8 cellular contexts compared by ENCODE assay signal in genomic region chr6:3227363-3228045, GRCh38. TPM values are rescaled to one million over a fixed set of nuclear protein-coding genes. Genes with fewer than 3 reads are reported as not detected.
DNase-seq lines count a peak whose midpoint lies in the region; ATAC-seq and TF ChIP-seq lines count a peak whose summit lies in the region.

TUBB2B (minus strand) TSS chr6:3227653; CDS start chr6:3227543, 110 bp downstream.

- no CpG with 5 or more reads among the region's 66 CpGs for WGBS in neuronal stem cell (ENCODE audit: extremely low coverage in 2 of 2, insufficient read length in 2 of 2, insufficient replicate concordance in 1 of 2), 2 donors

- H3K79me1 ChIP-seq in neuronal stem cell (ENCODE audit: low read depth, low read length) = peaks cover 13% of the 10 kb centered on the region

- peak within 1 kb of the TSS; percentile 92 for H4K8ac ChIP-seq in neuronal stem cell (ENCODE audit: low read depth, low read length)

- H3K4ac ChIP-seq in neuronal stem cell (ENCODE audit: low read length) = peak within 1 kb of the TSS; percentile 89

- H3K23ac ChIP-seq in neuronal stem cell (ENCODE audit: low read depth, low read length, poor library complexity) = peak within 1 kb of the TSS; percentile 99

- no peaks in the 10 kb centered on the region for H3K9me3 ChIP-seq in MM.1S (replicated peaks; ENCODE audit: insufficient read depth, low read length)
- peaks cover 0 to 3% of the 10 kb centered on the region in 2 donors for H3K9me3 ChIP-seq in neuronal stem cell (replicated peaks in 1 of 2; ENCODE audit: control insufficient read depth in 2 of 2, insufficient read depth in 1 of 2, low read depth in 1 of 2, low read length in 2 of 2)

- peak within 1 kb of the TSS; percentile 93 for H3K4me2 ChIP-seq in MM.1S (ENCODE audit: low read depth, low read length)
- H3K4me2 ChIP-seq in neuronal stem cell (ENCODE audit: insufficient read depth, low read length, poor library complexity, severe bottlenecking) = peak within 1 kb of the TSS; percentile 100

- peak within 1 kb of the TSS; percentile 28; the same call in 1 of the 2 replicates for H3K27ac ChIP-seq in MM.1S (ENCODE audit: low read length)
- H3K27ac ChIP-seq in neuronal stem cell (replicated peaks; ENCODE audit: low read length) = peak within 1 kb of the TSS; percentile 96

- TF ChIP-seq CTCF in MM.1S (IDR thresholded peaks at IDR 0.05; ENCODE audit: low read length) (no peak), foreskin fibroblast (IDR thresholded peaks at IDR 0.05; ENCODE audit: low read depth, low read length) (no peak)

- H2BK120ac ChIP-seq in neuronal stem cell (ENCODE audit: low read depth, low read length) = peak within 1 kb of the TSS; percentile 99

- H3K4me1 ChIP-seq in MM.1S (ENCODE audit: low read length) (peaks cover 31% of the 10 kb centered on the region), neuronal stem cell (ENCODE audit: control insufficient read depth in 2 of 2, insufficient read depth in 1 of 2, low read depth in 1 of 2, low read length in 2 of 2) (peaks cover 6 to 9% of the 10 kb centered on the region in 2 donors)

- ATAC-seq in SK-N-SH treated with all-trans-retinoic acid at 6 μM for 48 hours (peak; percentile 57), GM21515 (IDR thresholded peaks at IDR 0.05; ENCODE audit: unreplicated experiment) (no peak), HG02798 (IDR thresholded peaks at IDR 0.05; ENCODE audit: poor library complexity, unreplicated experiment) (no peak)

- H3K9me2 ChIP-seq in MM.1S (replicated peaks; ENCODE audit: insufficient read depth, low read length) = no peaks in the 10 kb centered on the region

- H3K9ac ChIP-seq in MM.1S (ENCODE audit: low read length) = peak within 1 kb of the TSS; percentile 39; the same call in 1 of the 2 replicates
- peak within 1 kb of the TSS; percentile 99 for H3K9ac ChIP-seq in neuronal stem cell (ENCODE audit: low read depth, low read length, poor library complexity)

- peak within 1 kb of the TSS; percentile 97 for H4K91ac ChIP-seq in neuronal stem cell (ENCODE audit: low read depth, low read length, poor library complexity)

- H2BK15ac ChIP-seq in neuronal stem cell (ENCODE audit: low read length) = peak within 1 kb of the TSS; percentile 100

- H2AFZ ChIP-seq in MM.1S (ENCODE audit: low read length) = peak within 1 kb of the TSS; percentile 81
- H2AFZ ChIP-seq in neuronal stem cell (ENCODE audit: low read length) = peak within 1 kb of the TSS; percentile 64

- H3K27me3 ChIP-seq in MM.1S (replicated peaks; ENCODE audit: insufficient read depth, low read length) (peaks cover 39% of the 10 kb centered on the region), neuronal stem cell (ENCODE audit: control insufficient read depth in 3 of 3, insufficient read depth in 3 of 3, low read depth in 1 of 3, low read length in 3 of 3) (no peaks in the 10 kb centered on the region)

- H3K36me3 ChIP-seq in MM.1S (replicated peaks; ENCODE audit: insufficient read depth, low read length) = no peaks in the 10 kb centered on the region
- H3K36me3 ChIP-seq in neuronal stem cell (replicated peaks in 1 of 2; ENCODE audit: control insufficient read depth in 2 of 2, insufficient read depth in 2 of 2, low read length in 2 of 2) = peaks cover 6 to 29% of the 10 kb centered on the region in 2 donors

- no peaks in the 10 kb centered on the region for H4K20me1 ChIP-seq in MM.1S (ENCODE audit: insufficient read depth, low read length)

- H2BK12ac ChIP-seq in neuronal stem cell (ENCODE audit: low read length) = peak within 1 kb of the TSS; percentile 97

- H3F3A ChIP-seq in MM.1S (ENCODE audit: insufficient read depth, low read length) = peaks cover 11% of the 10 kb centered on the region; the same call in 1 of the 2 replicates

- H3K4me3 ChIP-seq in MM.1S (ENCODE audit: low read length) = peak within 1 kb of the TSS; percentile 61
- peak within 1 kb of the TSS; percentile 49 to 54 for H3K4me3 ChIP-seq in foreskin fibroblast (ENCODE audit: low read depth in 1 of 2, low read length in 2 of 2)
- peak within 1 kb of the TSS; percentile 93 to 95 for H3K4me3 ChIP-seq in neuronal stem cell (ENCODE audit: low read length in 2 of 2)

- peak within 1 kb of the TSS; percentile 100 for H2AK5ac ChIP-seq in neuronal stem cell (ENCODE audit: low read depth, low read length)

- H3K18ac ChIP-seq in neuronal stem cell (ENCODE audit: low read length) = peak within 1 kb of the TSS; percentile 99

- H3K79me2 ChIP-seq in MM.1S (ENCODE audit: low read length) = no peaks in the 10 kb centered on the region

- H3K14ac ChIP-seq in neuronal stem cell (ENCODE audit: low read length) = peak within 1 kb of the TSS; percentile 100

- DNase-seq in EH (ENCODE audit: low read depth) (peak; percentile 24), MM.1S (no peak), foreskin fibroblast (no peak), neuronal stem cell (ENCODE audit: low spot score) (peak; percentile 91), NOMO-1 (lab: John Stamatoyannopoulos, UW; ENCODE audit: unreplicated experiment in 2 of 2) (no peak)

- H2BK5ac ChIP-seq in neuronal stem cell (ENCODE audit: low read length) = peak within 1 kb of the TSS; percentile 100

TF ChIP-seq in SK-N-SH treated with all-trans-retinoic acid at 6 μM for 48 hours, 23 proteins besides CTCF, POLR2A, EP300 and RAD21 (continues in another document):
- TF ChIP-seq TCF4 (CRISPR knock-in tag; IDR thresholded peaks at IDR 0.05; ENCODE audit: borderline replicate concordance) = no peak
- no peak for TF ChIP-seq CREB5 (CRISPR knock-in tag; IDR thresholded peaks at IDR 0.05; ENCODE audit: low read depth)
- TF ChIP-seq ZC3H10 (CRISPR knock-in tag; IDR thresholded peaks at IDR 0.05) = no peak
- 0 out of 2 replicates have a peak, but pooled peaks have one; percentile 41 for TF ChIP-seq CSDC2 (CRISPR knock-in tag; IDR thresholded peaks at IDR 0.05)
- TF ChIP-seq PATZ1 (CRISPR knock-in tag; IDR thresholded peaks at IDR 0.05; ENCODE audit: borderline replicate concordance) = peak; percentile 81; the same call in 1 of the 2 replicates
- no peak for TF ChIP-seq GLIS3 (CRISPR knock-in tag; IDR thresholded peaks at IDR 0.05)
- TF ChIP-seq SNAI2 (CRISPR knock-in tag; IDR thresholded peaks at IDR 0.05) = no peak
- TF ChIP-seq BACH2 (CRISPR knock-in tag; IDR thresholded peaks at IDR 0.05; ENCODE audit: borderline replicate concordance) = no peak
- TF ChIP-seq ARNTL (CRISPR knock-in tag; IDR thresholded peaks at IDR 0.05; ENCODE audit: borderline replicate concordance, low read depth) = no peak
- no peak for TF ChIP-seq ESRRG (CRISPR knock-in tag; IDR thresholded peaks at IDR 0.05)
- TF ChIP-seq, protein P1, sequence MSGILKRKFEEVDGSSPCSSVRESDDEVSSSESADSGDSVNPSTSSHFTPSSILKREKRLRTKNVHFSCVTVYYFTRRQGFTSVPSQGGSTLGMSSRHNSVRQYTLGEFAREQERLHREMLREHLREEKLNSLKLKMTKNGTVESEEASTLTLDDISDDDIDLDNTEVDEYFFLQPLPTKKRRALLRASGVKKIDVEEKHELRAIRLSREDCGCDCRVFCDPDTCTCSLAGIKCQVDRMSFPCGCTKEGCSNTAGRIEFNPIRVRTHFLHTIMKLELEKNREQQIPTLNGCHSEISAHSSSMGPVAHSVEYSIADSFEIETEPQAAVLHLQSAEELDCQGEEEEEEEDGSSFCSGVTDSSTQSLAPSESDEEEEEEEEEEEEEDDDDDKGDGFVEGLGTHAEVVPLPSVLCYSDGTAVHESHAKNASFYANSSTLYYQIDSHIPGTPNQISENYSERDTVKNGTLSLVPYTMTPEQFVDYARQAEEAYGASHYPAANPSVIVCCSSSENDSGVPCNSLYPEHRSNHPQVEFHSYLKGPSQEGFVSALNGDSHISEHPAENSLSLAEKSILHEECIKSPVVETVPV (CRISPR knock-in tag; IDR thresholded peaks at IDR 0.05) = no peak
- TF ChIP-seq RARB (CRISPR knock-in tag; IDR thresholded peaks at IDR 0.05) = no peak
- no peak for TF ChIP-seq ZNF8 (CRISPR knock-in tag; IDR thresholded peaks at IDR 0.05)
- TF ChIP-seq, protein P2, sequence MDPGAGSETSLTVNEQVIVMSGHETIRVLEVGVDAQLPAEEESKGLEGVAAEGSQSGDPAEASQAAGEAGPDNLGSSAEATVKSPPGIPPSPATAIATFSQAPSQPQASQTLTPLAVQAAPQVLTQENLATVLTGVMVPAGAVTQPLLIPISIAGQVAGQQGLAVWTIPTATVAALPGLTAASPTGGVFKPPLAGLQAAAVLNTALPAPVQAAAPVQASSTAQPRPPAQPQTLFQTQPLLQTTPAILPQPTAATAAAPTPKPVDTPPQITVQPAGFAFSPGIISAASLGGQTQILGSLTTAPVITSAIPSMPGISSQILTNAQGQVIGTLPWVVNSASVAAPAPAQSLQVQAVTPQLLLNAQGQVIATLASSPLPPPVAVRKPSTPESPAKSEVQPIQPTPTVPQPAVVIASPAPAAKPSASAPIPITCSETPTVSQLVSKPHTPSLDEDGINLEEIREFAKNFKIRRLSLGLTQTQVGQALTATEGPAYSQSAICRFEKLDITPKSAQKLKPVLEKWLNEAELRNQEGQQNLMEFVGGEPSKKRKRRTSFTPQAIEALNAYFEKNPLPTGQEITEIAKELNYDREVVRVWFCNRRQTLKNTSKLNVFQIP (CRISPR knock-in tag; IDR thresholded peaks at IDR 0.05; ENCODE audit: borderline replicate concordance, low read depth) = no peak

RNA-seq across cellular contexts. Expression of gene TUBB2B, which starts in this region (rescaled TPM):
- polyA plus RNA-seq in neuronal stem cell (2013, experiment 1 of 2) = 370 TPM
- 372 TPM for polyA plus RNA-seq in neuronal stem cell (2013, experiment 2 of 2)

Comparison
In these comparisons a context has a peak if more than half of its experiments do, and no peak if none do; other contexts are left out.
1. DNase-seq: peak in EH (single experiment) and neuronal stem cell (single experiment); none in MM.1S (single experiment), foreskin fibroblast (0 of 2) and NOMO-1 (0 of 2).
2. Peak in every context shown above with its lines, with median percentiles within 50 percentile points of each other: H3K4me3 ChIP-seq.